In genomic region chr22:28254396-28254795, GRCh38 we compare ENCODE assay signal across 1 cellular context.
A peak's percentile ranks its signal among the peaks of the same experiment; 100 is the strongest.
TF ChIP-seq lines count a peak whose summit lies in the region.

No MANE protein-coding gene starts in this region.

TF ChIP-seq in HEK293, 187 proteins besides CTCF, POLR2A, EP300 and RAD21 (continued from another document):
- TF ChIP-seq PRDM6 (tag by site-specific recombination; IDR thresholded peaks at IDR 0.05) = peak; percentile 73; the same call in 1 of the 2 replicates
